In the genomic region with DNA sequence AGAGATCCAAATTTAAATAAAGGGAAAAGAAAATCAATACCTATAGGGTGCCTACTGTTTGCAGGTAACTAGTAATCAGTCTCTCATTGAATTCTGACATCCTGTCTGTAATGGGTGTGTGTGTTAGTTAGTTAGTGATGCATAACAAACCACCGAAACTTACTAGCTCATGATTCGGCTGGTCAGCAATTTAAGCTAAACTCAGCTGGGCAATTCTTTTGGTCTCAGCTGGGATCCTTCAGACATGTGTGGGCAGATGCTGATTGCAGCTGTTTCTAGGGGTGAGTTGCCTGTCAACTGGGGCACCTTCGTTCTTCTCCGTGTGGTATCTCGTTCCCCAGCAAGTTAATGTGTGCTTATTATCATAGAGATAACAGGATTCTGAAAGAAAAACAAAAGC, we compare ENCODE assay signal across 11 cellular contexts. TPM values are rescaled to one million over a fixed set of nuclear protein-coding genes. Genes with fewer than 3 reads are reported as not detected.
DNase-seq lines count a peak whose midpoint lies in the region; ATAC-seq and TF ChIP-seq lines count a peak whose summit lies in the region.
"Had no signal": no experiment of that assay in that cellular context is flagged by ENCODE, and none has a peak within 500 bp of the region (broad histone marks: within the 10 kb centered on the region; RNA-seq: fewer than 3 reads in every experiment).

No MANE protein-coding gene starts in this region.

- peaks cover 43% of the 10 kb centered on the region for H3K4me1 Mint-ChIP-seq in activated naive CD4-positive, alpha-beta T cell treated with anti-CD3 and anti-CD28 coated beads, Interleukin-2, amount 10 ng/mL, durations not matched to agents 7 days and 5 days
- peaks cover 49% of the 10 kb centered on the region for H3K4me1 Mint-ChIP-seq in T-helper 2 cell treated with Interferon-gamma antibody and Interleukin-4, amounts not matched to agents 5 μg/mL and 100 μg/mL, for 36 hours (ENCODE audit: low read depth)
- H3K4me1 Mint-ChIP-seq in stimulated activated naive B cell treated with anti-CD40 and anti-IgM and Interleukin-4, amounts not matched to agents 10 μg/mL and 1 μg/mL and 100 μg/mL, for 72 hours = peaks cover 27 to 46% of the 10 kb centered on the region in 2 donors

- peak overlapping the region; percentile 57 for H3K27ac Mint-ChIP-seq in activated naive CD4-positive, alpha-beta T cell treated with anti-CD3 and anti-CD28 coated beads, Interleukin-2, amount 10 ng/mL, durations not matched to agents 7 days and 5 days
- H3K27ac Mint-ChIP-seq in activated naive CD4-positive, alpha-beta T cell treated with anti-CD3 and anti-CD28 coated beads, Interleukin-2, amount 50 U/mL, for 72 hours = no peak overlapping the region
- peak overlapping the region; percentile 11 for H3K27ac Mint-ChIP-seq in T-helper 2 cell treated with Interferon-gamma antibody and Interleukin-4, amounts not matched to agents 5 μg/mL and 100 μg/mL, for 36 hours
- peak overlapping the region; percentile 70 for H3K27ac Mint-ChIP-seq in stimulated activated naive B cell treated with anti-CD40 and anti-IgM and Interleukin-4, amounts not matched to agents 10 μg/mL and 1 μg/mL and 100 μg/mL, for 72 hours

- H3K27ac ChIP-seq in vagina (no peak overlapping the region), osteoblast (ENCODE audit: low read depth, low read length) (no peak overlapping the region)
- H3K27ac ChIP-seq: suprapubic skin had no signal

- no peaks in the 10 kb centered on the region for H3K27me3 Mint-ChIP-seq in activated naive CD4-positive, alpha-beta T cell treated with anti-CD3 and anti-CD28 coated beads, Interleukin-2, amount 10 ng/mL, durations not matched to agents 7 days and 5 days
- no peaks in the 10 kb centered on the region for H3K27me3 Mint-ChIP-seq in T-helper 2 cell treated with Interferon-gamma antibody and Interleukin-4, amounts not matched to agents 5 μg/mL and 100 μg/mL, for 36 hours (ENCODE audit: low read depth)
- peaks cover 0 to 3% of the 10 kb centered on the region in 2 donors for H3K27me3 Mint-ChIP-seq in stimulated activated naive B cell treated with anti-CD40 and anti-IgM and Interleukin-4, amounts not matched to agents 10 μg/mL and 1 μg/mL and 100 μg/mL, for 72 hours

- H3K27me3 ChIP-seq in vagina (no peaks in the 10 kb centered on the region), osteoblast (ENCODE audit: insufficient read depth, low read length) (no peaks in the 10 kb centered on the region)
- H3K27me3 ChIP-seq: suprapubic skin had no signal

- intact Hi-C loops in vagina (cut with DNase I) = no loop called here

- TF ChIP-seq POLR2A in vagina (IDR thresholded peaks at IDR 0.05) = no peak

- H3K4me3 Mint-ChIP-seq in activated naive CD4-positive, alpha-beta T cell treated with anti-CD3 and anti-CD28 coated beads, Interleukin-2, amount 10 ng/mL, durations not matched to agents 7 days and 5 days = no peak overlapping the region
- peak overlapping the region; percentile 41 for H3K4me3 Mint-ChIP-seq in T-helper 2 cell treated with Interferon-gamma antibody and Interleukin-4, amounts not matched to agents 5 μg/mL and 100 μg/mL, for 36 hours
- no peak overlapping the region for H3K4me3 Mint-ChIP-seq in stimulated activated naive B cell treated with anti-CD40 and anti-IgM and Interleukin-4, amounts not matched to agents 10 μg/mL and 1 μg/mL and 100 μg/mL, for 72 hours

- no peak for ATAC-seq in activated naive CD4-positive, alpha-beta T cell treated with anti-CD3 and anti-CD28 coated beads, Interleukin-2, amount 50 U/mL, for 72 hours
- peak; percentile 42 for ATAC-seq in HG02970 (IDR thresholded peaks at IDR 0.05; ENCODE audit: low FRiP score, unreplicated experiment)
- ATAC-seq in stimulated activated naive B cell treated with anti-CD40 and anti-IgM and Interleukin-4, amounts not matched to agents 10 μg/mL and 1 μg/mL and 100 μg/mL, for 72 hours (replicated peaks) = peak in 1 of 2 donors; percentile 9

- H3K36me3 Mint-ChIP-seq in activated naive CD4-positive, alpha-beta T cell treated with anti-CD3 and anti-CD28 coated beads, Interleukin-2, amount 10 ng/mL, durations not matched to agents 7 days and 5 days = peaks cover 32% of the 10 kb centered on the region
- peaks cover 26 to 28% of the 10 kb centered on the region in 2 donors for H3K36me3 Mint-ChIP-seq in activated naive CD4-positive, alpha-beta T cell treated with anti-CD3 and anti-CD28 coated beads, Interleukin-2, amount 50 U/mL, for 72 hours
- H3K36me3 Mint-ChIP-seq in T-helper 2 cell treated with Interferon-gamma antibody and Interleukin-4, amounts not matched to agents 5 μg/mL and 100 μg/mL, for 36 hours (ENCODE audit: low read depth) = peaks cover 30% of the 10 kb centered on the region
- peaks cover 16 to 18% of the 10 kb centered on the region in 2 donors for H3K36me3 Mint-ChIP-seq in stimulated activated naive B cell treated with anti-CD40 and anti-IgM and Interleukin-4, amounts not matched to agents 10 μg/mL and 1 μg/mL and 100 μg/mL, for 72 hours

- H2AFZ ChIP-seq in osteoblast (ENCODE audit: low read length) = no peak overlapping the region

- H3K4me1 ChIP-seq in vagina (peaks cover 28% of the 10 kb centered on the region), osteoblast (ENCODE audit: insufficient read depth, low read length) (peaks cover 12% of the 10 kb centered on the region)

- CTCF ChIA-PET in activated naive CD4-positive, alpha-beta T cell treated with anti-CD3 and anti-CD28 coated beads, Interleukin-2, amount 10 ng/mL, durations not matched to agents 7 days and 5 days (lab: Charles Lee) = no interaction called here

- H3K9me3 ChIP-seq in vagina = no peaks in the 10 kb centered on the region
- H3K9me3 ChIP-seq in osteoblast (ENCODE audit: low read depth, low read length) = no peaks in the 10 kb centered on the region
- H3K9me3 ChIP-seq: suprapubic skin had no signal

- peaks cover 6% of the 10 kb centered on the region for H4K20me1 ChIP-seq in osteoblast (ENCODE audit: insufficient read depth, low read length)

- H3K36me3 ChIP-seq in vagina (no peaks in the 10 kb centered on the region), osteoblast (ENCODE audit: insufficient read depth, low read length) (peaks cover 6% of the 10 kb centered on the region)
- H3K36me3 ChIP-seq: suprapubic skin had no signal

- peaks cover 36% of the 10 kb centered on the region for H3K79me2 ChIP-seq in osteoblast (ENCODE audit: insufficient read depth, low read length)

- TF ChIP-seq CTCF in vagina (IDR thresholded peaks at IDR 0.05) = no peak
- no peak for TF ChIP-seq CTCF in osteoblast (IDR thresholded peaks at IDR 0.05; ENCODE audit: extremely low read depth, low read depth, low read length)

- H3K9me3 Mint-ChIP-seq in activated naive CD4-positive, alpha-beta T cell treated with anti-CD3 and anti-CD28 coated beads, Interleukin-2, amount 10 ng/mL, durations not matched to agents 7 days and 5 days = peaks cover 13% of the 10 kb centered on the region
- peaks cover 0 to 9% of the 10 kb centered on the region in 2 donors for H3K9me3 Mint-ChIP-seq in activated naive CD4-positive, alpha-beta T cell treated with anti-CD3 and anti-CD28 coated beads, Interleukin-2, amount 50 U/mL, for 72 hours
- H3K9me3 Mint-ChIP-seq in T-helper 2 cell treated with Interferon-gamma antibody and Interleukin-4, amounts not matched to agents 5 μg/mL and 100 μg/mL, for 36 hours = peaks cover 14% of the 10 kb centered on the region
- no peaks in the 10 kb centered on the region for H3K9me3 Mint-ChIP-seq in stimulated activated naive B cell treated with anti-CD40 and anti-IgM and Interleukin-4, amounts not matched to agents 10 μg/mL and 1 μg/mL and 100 μg/mL, for 72 hours

- no peak overlapping the region for H3K4me2 ChIP-seq in osteoblast (ENCODE audit: insufficient read depth, low read length)

- no peak for DNase-seq in activated naive CD4-positive, alpha-beta T cell treated with anti-CD3 and anti-CD28 coated beads, Interleukin-2, amount 10 ng/mL, durations not matched to agents 7 days and 5 days
- no peak for DNase-seq in activated naive CD4-positive, alpha-beta T cell treated with anti-CD3 and anti-CD28 coated beads, Interleukin-2, amount 50 U/mL, for 72 hours (ENCODE audit: low spot score in 2 of 2)
- DNase-seq in T-helper 2 cell treated with Interferon-gamma antibody and Interleukin-4, amounts not matched to agents 5 μg/mL and 100 μg/mL, for 36 hours (ENCODE audit: low spot score) = no peak
- no peak for DNase-seq in stimulated activated naive B cell treated with anti-CD40 and anti-IgM and Interleukin-4, amounts not matched to agents 10 μg/mL and 1 μg/mL and 100 μg/mL, for 72 hours
- DNase-seq in NCI-H187 (lab: John Stamatoyannopoulos, UW) (no peak), vagina (ENCODE audit: extremely low spot score in 2 of 2) (no peak), osteoblast (ENCODE audit: insufficient read length, low spot score, missing footprints) (no peak)
- DNase-seq: nucleus accumbens had no signal

- H3K4me3 ChIP-seq in vagina = no peak overlapping the region
- H3K4me3 ChIP-seq in osteoblast (ENCODE audit: insufficient read depth, low read length) = no peak overlapping the region
- H3K4me3 ChIP-seq: suprapubic skin had no signal

RNA-seq across cellular contexts. Expression of a gene that starts 40.2 kb away (rescaled TPM):
- total RNA-seq in activated naive CD4-positive, alpha-beta T cell treated with anti-CD3 and anti-CD28 coated beads, Interleukin-2, amount 50 U/mL, for 72 hours = 10 to 100 TPM; 11.0 to 13.2 TPM
- total RNA-seq in vagina (39.3 TPM), osteoblast (14.4 and 36.9 TPM in 2 replicates)

RNA-seq across cellular contexts. Expression of a gene that starts 43.9 kb away (rescaled TPM):
- not detected for total RNA-seq in activated naive CD4-positive, alpha-beta T cell treated with anti-CD3 and anti-CD28 coated beads, Interleukin-2, amount 50 U/mL, for 72 hours
- not detected for total RNA-seq in vagina
- total RNA-seq in osteoblast = not detected in 2 replicates
- total RNA-seq: fibroblast of lung, suprapubic skin had no signal

Comparison
In these comparisons a context has a peak if more than half of its experiments do, and no peak if none do; other contexts are left out.
1. H3K27ac Mint-ChIP-seq: peak in activated naive CD4-positive, alpha-beta T cell treated with anti-CD3 and anti-CD28 coated beads, Interleukin-2, amount 10 ng/mL, durations not matched to agents 7 days and 5 days (single experiment), T-helper 2 cell treated with Interferon-gamma antibody and Interleukin-4, amounts not matched to agents 5 μg/mL and 100 μg/mL, for 36 hours (single experiment) and stimulated activated naive B cell treated with anti-CD40 and anti-IgM and Interleukin-4, amounts not matched to agents 10 μg/mL and 1 μg/mL and 100 μg/mL, for 72 hours (single experiment); none in activated naive CD4-positive, alpha-beta T cell treated with anti-CD3 and anti-CD28 coated beads, Interleukin-2, amount 50 U/mL, for 72 hours (0 of 2).